Comparison of ENCODE assay signal across 6 cellular contexts in the genomic region with DNA sequence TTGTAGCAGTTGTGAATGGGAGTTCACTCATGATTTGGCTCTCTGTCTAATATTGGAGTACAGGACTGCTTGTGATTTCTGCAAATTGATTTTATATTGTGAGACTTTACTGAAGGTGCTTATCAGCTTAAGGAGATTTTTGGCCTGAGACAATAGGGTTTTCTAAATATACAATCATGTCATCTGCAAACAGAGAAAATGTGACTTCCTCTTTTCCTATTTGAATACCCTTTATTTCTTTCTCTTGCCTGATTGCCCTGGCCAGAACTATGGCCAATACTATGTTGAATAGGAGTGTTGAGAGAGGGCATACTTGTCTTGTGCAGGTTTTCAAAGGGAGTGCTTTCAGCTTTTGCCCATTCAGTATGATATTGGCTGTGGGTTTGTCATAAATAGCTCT. TPM values are rescaled to one million over a fixed set of nuclear protein-coding genes. Genes with fewer than 3 reads are reported as not detected.
"Had no signal": no experiment of that assay in that cellular context is flagged by ENCODE, and none has a peak within 500 bp of the region (broad histone marks: within the 10 kb centered on the region; RNA-seq: fewer than 3 reads in every experiment).

No MANE protein-coding gene starts in this region.

RNA-seq across cellular contexts. Expression of a gene that starts 28.1 kb away (rescaled TPM):
- total RNA-seq: subcutaneous adipose tissue, thoracic aorta, tibial nerve, upper lobe of right lung, ureter had no signal
- polyA plus RNA-seq: urinary bladder had no signal

RNA-seq across cellular contexts. Expression of a gene that starts 50.3 kb away (rescaled TPM):
- total RNA-seq: subcutaneous adipose tissue, thoracic aorta had no signal
